Comparison of ENCODE assay signal across 12 cellular contexts in genomic region chr7:42883950-42884349, GRCh38. TPM values are rescaled to one million over a fixed set of nuclear protein-coding genes. Genes with fewer than 3 reads are reported as not detected.
DNase-seq lines count a peak whose midpoint lies in the region; ATAC-seq and TF ChIP-seq lines count a peak whose summit lies in the region.
"Had no signal": no experiment of that assay in that cellular context is flagged by ENCODE, and none has a peak within 500 bp of the region (broad histone marks: within the 10 kb centered on the region; RNA-seq: fewer than 3 reads in every experiment).

No MANE protein-coding gene starts in this region.

- H3K36me3 ChIP-seq in heart right ventricle = no peaks in the 10 kb centered on the region
- no peaks in the 10 kb centered on the region for H3K36me3 ChIP-seq in transverse colon
- H3K36me3 ChIP-seq: esophagus muscularis mucosa had no signal

- no peak overlapping the region for H3K27ac Mint-ChIP-seq in immature natural killer cell
- H3K27ac Mint-ChIP-seq: activated naive CD4-positive, alpha-beta T cell treated with anti-CD3 and anti-CD28 coated beads, Interleukin-2, amount 50 U/mL, for 24 hours had no signal

- TF ChIP-seq CTCF in heart right ventricle (IDR thresholded peaks at IDR 0.05) = no peak
- no peak for TF ChIP-seq CTCF in foreskin fibroblast (IDR thresholded peaks at IDR 0.05; ENCODE audit: low read depth, low read length)
- no peak for TF ChIP-seq CTCF in transverse colon (IDR thresholded peaks at IDR 0.05)
- no peak for TF ChIP-seq CTCF in GM20000 (IDR thresholded peaks at IDR 0.05; ENCODE audit: extremely low read depth, missing control alignments)

- no peaks in the 10 kb centered on the region for H3K27me3 ChIP-seq in heart right ventricle
- H3K27me3 ChIP-seq in transverse colon = no peaks in the 10 kb centered on the region
- H3K27me3 ChIP-seq: esophagus muscularis mucosa had no signal

- peaks cover 0 to 13% (median 3%) of the 10 kb centered on the region in 9 donors for H3K4me1 ChIP-seq in heart right ventricle
- H3K4me1 ChIP-seq in transverse colon = peaks cover 0 to 8% (median 4%) of the 10 kb centered on the region in 4 donors

- H3K9me3 ChIP-seq in heart right ventricle = no peaks in the 10 kb centered on the region
- no peaks in the 10 kb centered on the region for H3K9me3 ChIP-seq in transverse colon
- H3K9me3 ChIP-seq: esophagus muscularis mucosa had no signal

- peaks cover 2 to 10% (median 5%) of the 10 kb centered on the region in 3 donors for H3K27me3 Mint-ChIP-seq in immature natural killer cell (ENCODE audit: low read depth in 3 of 3)
- H3K27me3 Mint-ChIP-seq: activated naive CD4-positive, alpha-beta T cell treated with anti-CD3 and anti-CD28 coated beads, Interleukin-2, amount 50 U/mL, for 24 hours had no signal

- 73 to 87% methylated on average over 6 of the region's 6 CpGs for WGBS in heart right ventricle, 2 donors
- WGBS in transverse colon (ENCODE audit: low coverage in 1 of 2), 2 donors = 87% methylated on average over 6 of the region's 6 CpGs; no CpG with 5 or more reads in 1 of the 2 donors

- no peaks in the 10 kb centered on the region for H3K36me3 Mint-ChIP-seq in immature natural killer cell
- H3K36me3 Mint-ChIP-seq: activated naive CD4-positive, alpha-beta T cell treated with anti-CD3 and anti-CD28 coated beads, Interleukin-2, amount 50 U/mL, for 24 hours had no signal

- DNase-seq in heart right ventricle (peak; percentile 18 to 37), left cardiac atrium (no peak), NCI-H1092 (lab: John Stamatoyannopoulos, UW) (peak; percentile 60), foreskin fibroblast (peak; percentile 12 to 28), transverse colon (no peak), immature natural killer cell (no peak), GM20000 (ENCODE audit: low spot score) (no peak)
- DNase-seq: NCI-H1417 treated with DMSO at 0.1 percent for 48 hours; stimulated activated CD4-positive, alpha-beta T cell treated with anti-CD3 and anti-CD28 coated beads, Interleukin-4, amount 100 ng/mL, for 4 hours had no signal

- no peak overlapping the region for H3K4me3 Mint-ChIP-seq in immature natural killer cell
- H3K4me3 Mint-ChIP-seq: activated naive CD4-positive, alpha-beta T cell treated with anti-CD3 and anti-CD28 coated beads, Interleukin-2, amount 50 U/mL, for 24 hours had no signal

- H3K27ac ChIP-seq in heart right ventricle (no peak overlapping the region), transverse colon (no peak overlapping the region)
- H3K27ac ChIP-seq: esophagus muscularis mucosa had no signal

- no peak for TF ChIP-seq POLR2A in transverse colon (IDR thresholded peaks at IDR 0.05)

- TF ChIP-seq EP300 in transverse colon (IDR thresholded peaks at IDR 0.05; ENCODE audit: low read depth) = no peak

- H3K9me3 Mint-ChIP-seq in immature natural killer cell = no peaks in the 10 kb centered on the region
- H3K9me3 Mint-ChIP-seq: activated naive CD4-positive, alpha-beta T cell treated with anti-CD3 and anti-CD28 coated beads, Interleukin-2, amount 50 U/mL, for 24 hours had no signal

- no peak overlapping the region for H3K4me3 ChIP-seq in heart right ventricle
- no peak overlapping the region for H3K4me3 ChIP-seq in foreskin fibroblast (ENCODE audit: low read depth in 1 of 2, low read length in 2 of 2)
- no peak overlapping the region for H3K4me3 ChIP-seq in transverse colon
- H3K4me3 ChIP-seq: esophagus muscularis mucosa had no signal

- intact Hi-C loops in heart right ventricle (cut with DNase I) = no loop called here
- intact Hi-C loops in left cardiac atrium (cut with DNase I) = no loop called here
- intact Hi-C loops in transverse colon (cut with DNase I; ENCODE audit: low total_unique reads) = no loop called here

- in situ Hi-C loops in transverse colon (cut with MboI; ENCODE audit: low pct_ligation_motif_present in 1 of 4, low pct_unique_long_range_greater_than_20kb in 1 of 4, low sequenced_read_pairs in 3 of 4) = no loop called here

- ATAC-seq in heart right ventricle (peak in 5 of 8 donors; percentile 33 to 69 (median 64)), left cardiac atrium (no peak), GM21723 (IDR thresholded peaks at IDR 0.05; ENCODE audit: unreplicated experiment) (no peak)

- peaks cover 19 to 23% of the 10 kb centered on the region in 2 donors for H3K4me1 Mint-ChIP-seq in immature natural killer cell

RNA-seq across cellular contexts. Expression of gene C7orf25, which starts 27.9 kb away (rescaled TPM):
- total RNA-seq in heart right ventricle = 1 to 10 TPM; 1.4 to 4.6 (median 3.3) TPM
- polyA plus RNA-seq in heart right ventricle = 10 to 100 TPM in 1 of 2 donors, 1 to 10 TPM in 1; 2.9 to 10.3 TPM
- 1 to 10 TPM; 3.6 to 4.2 TPM for total RNA-seq in left cardiac atrium
- 10 to 100 TPM in 2 of 4 donors, 1 to 10 TPM in 2; 7.0 to 11.6 (median 9.7) TPM for total RNA-seq in transverse colon
- polyA plus RNA-seq in immature natural killer cell = 10 to 100 TPM in 1 of 3 donors, 1 to 10 TPM in 1, under 1 TPM in 1; 0.39 to 17.7 (median 4.1) TPM

RNA-seq across cellular contexts. Expression of gene PSMA2, which starts 48.0 kb away (rescaled TPM):
- total RNA-seq in heart right ventricle (100 to 1,000 TPM in 1 of 10 donors, 10 to 100 TPM in 9; 66.3 to 103 (median 77.1) TPM), left cardiac atrium (10 to 100 TPM; 70.0 to 82.2 TPM), transverse colon (10 to 100 TPM in 3 of 4 donors, 1 to 10 TPM in 1; 5.8 to 61.2 (median 28.6) TPM)
- polyA plus RNA-seq in heart right ventricle (100 to 1,000 TPM in 1 of 2 donors, 10 to 100 TPM in 1; 32.4 to 154 TPM), immature natural killer cell (100 to 1,000 TPM; 234 to 348 (median 278) TPM)

RNA-seq across cellular contexts. Expression of gene MRPL32, which starts 48.2 kb away (rescaled TPM):
- total RNA-seq in heart right ventricle = 10 to 100 TPM; 45.7 to 78.0 (median 57.0) TPM
- 10 to 100 TPM; 81.6 to 99.2 TPM for polyA plus RNA-seq in heart right ventricle
- total RNA-seq in left cardiac atrium = 10 to 100 TPM; 45.2 to 50.2 TPM
- total RNA-seq in transverse colon = 10 to 100 TPM; 22.5 to 49.4 (median 36.4) TPM
- polyA plus RNA-seq in immature natural killer cell = 10 to 100 TPM; 23.3 to 37.7 (median 24.1) TPM

Comparison
In these comparisons a context has a peak if more than half of its experiments do, and no peak if none do; other contexts are left out.
1. ATAC-seq: peak in heart right ventricle (5 of 8); none in left cardiac atrium (0 of 2) and GM21723 (single experiment).
2. DNase-seq: peak in heart right ventricle (2 of 2), NCI-H1092 (single experiment) and foreskin fibroblast (2 of 2); none in left cardiac atrium (single experiment), transverse colon (single experiment), immature natural killer cell (0 of 3) and GM20000 (single experiment).